Comparison of ENCODE assay signal across 27 cellular contexts in genomic region chr1:236165238-236165981, GRCh38.
"Had no signal": no experiment of that assay in that cellular context is flagged by ENCODE, and none has a peak within 500 bp of the region (broad histone marks: within the 10 kb centered on the region; RNA-seq: fewer than 3 reads in every experiment).

No MANE protein-coding gene starts in this region.

- H3K4me3 Mint-ChIP-seq: activated naive CD4-positive, alpha-beta T cell treated with anti-CD3 and anti-CD28 coated beads, Interleukin-2, amount 10 ng/mL, durations not matched to agents 7 days and 5 days; activated naive CD8-positive, alpha-beta T cell treated with anti-CD3 and anti-CD28 coated beads, Interleukin-2, amount 10 ng/mL, durations not matched to agents 7 days and 5 days; activated T-helper 1 cell treated with anti-CD3 and anti-CD28 coated beads, Interleukin-12 subunit alpha, Interleukin-12 subunit beta, Interleukin-2, Interleukin-4 antibody, amounts not matched to agents 30 ng/mL and 10 ng/mL and 1 ng/mL, durations not matched to agents 14 hours and 24 hours and 36 hours; endodermal cell; naive thymus-derived CD4-positive, alpha-beta T cell; stimulated activated naive CD8-positive, alpha-beta T cell treated with anti-CD3 and anti-CD28 coated beads, Interleukin-15, Interleukin-2, amounts not matched to agents 100 ng/mL and 50 ng/mL, for 24 hours; T-helper 17 cell; type B pancreatic cell had no signal

- H3K27me3 ChIP-seq: brain microvascular endothelial cell, foreskin keratinocyte, heart left ventricle, pancreas, vagina had no signal

- H3K27ac Mint-ChIP-seq: activated naive CD4-positive, alpha-beta T cell treated with anti-CD3 and anti-CD28 coated beads, Interleukin-2, amount 10 ng/mL, durations not matched to agents 7 days and 5 days; activated naive CD8-positive, alpha-beta T cell treated with anti-CD3 and anti-CD28 coated beads, Interleukin-2, amount 10 ng/mL, durations not matched to agents 7 days and 5 days; activated T-helper 1 cell treated with anti-CD3 and anti-CD28 coated beads, Interleukin-12 subunit alpha, Interleukin-12 subunit beta, Interleukin-2, Interleukin-4 antibody, amounts not matched to agents 30 ng/mL and 10 ng/mL and 1 ng/mL, durations not matched to agents 14 hours and 24 hours and 36 hours; endodermal cell; naive thymus-derived CD4-positive, alpha-beta T cell; stimulated activated naive CD8-positive, alpha-beta T cell treated with anti-CD3 and anti-CD28 coated beads, Interleukin-15, Interleukin-2, amounts not matched to agents 100 ng/mL and 50 ng/mL, for 24 hours; T-helper 17 cell; type B pancreatic cell had no signal

- ATAC-seq: esophagus mucosa; foreskin keratinocyte; heart left ventricle; naive thymus-derived CD4-positive, alpha-beta T cell; pancreas; SK-N-SH treated with all-trans-retinoic acid at 6 μM for 48 hours; T-helper 17 cell had no signal

- H3K9me3 ChIP-seq: pancreas, prostate gland had no signal

- H3K27ac ChIP-seq: brain microvascular endothelial cell, foreskin keratinocyte, pancreas, prostate gland, vagina, WERI-Rb-1 had no signal

- H3K36me3 ChIP-seq: brain microvascular endothelial cell, pancreas, prostate gland, vagina, WERI-Rb-1 had no signal

- FAIRE-seq: astrocyte, pancreas had no signal

- H3K4me3 ChIP-seq: heart left ventricle, pancreas, prostate gland, vagina had no signal

- H3K4me1 Mint-ChIP-seq: activated naive CD4-positive, alpha-beta T cell treated with anti-CD3 and anti-CD28 coated beads, Interleukin-2, amount 10 ng/mL, durations not matched to agents 7 days and 5 days; endodermal cell; T-helper 17 cell had no signal

- DNase-seq: activated CD4-positive, CD25-positive, alpha-beta regulatory T cell treated with anti-CD3 and anti-CD28 coated beads, Interleukin-2, amount 50 U/mL, for 72 hours; activated gamma-delta T cell; activated naive CD4-positive, alpha-beta T cell treated with anti-CD3 and anti-CD28 coated beads, Interleukin-2, amount 10 ng/mL, durations not matched to agents 7 days and 5 days; activated naive CD8-positive, alpha-beta T cell treated with anti-CD3 and anti-CD28 coated beads, Interleukin-2, amount 10 ng/mL, durations not matched to agents 7 days and 5 days; amniotic stem cell; brain microvascular endothelial cell; endodermal cell; foreskin keratinocyte; heart left ventricle; hypothalamus; midbrain; naive thymus-derived CD4-positive, alpha-beta T cell; pancreas; retina; stimulated activated CD4-positive, alpha-beta T cell treated with anti-CD3 and anti-CD28 coated beads, Interleukin-15, amount 100 ng/mL, for 24 hours; substantia nigra; T-helper 17 cell; T1000; WERI-Rb-1 had no signal

- H3K4me1 ChIP-seq: foreskin keratinocyte, pancreas, prostate gland had no signal

- H3K27me3 Mint-ChIP-seq: activated naive CD8-positive, alpha-beta T cell treated with anti-CD3 and anti-CD28 coated beads, Interleukin-2, amount 10 ng/mL, durations not matched to agents 7 days and 5 days; naive thymus-derived CD4-positive, alpha-beta T cell; stimulated activated naive CD8-positive, alpha-beta T cell treated with anti-CD3 and anti-CD28 coated beads, Interleukin-15, Interleukin-2, amounts not matched to agents 100 ng/mL and 50 ng/mL, for 24 hours; T-helper 17 cell; type B pancreatic cell had no signal
